34 cellular contexts compared by ENCODE assay signal in genomic region chr2:26316845-26317244, GRCh38. TPM values are rescaled to one million over a fixed set of nuclear protein-coding genes. Genes with fewer than 3 reads are reported as not detected.
"Had no signal": no experiment of that assay in that cellular context is flagged by ENCODE, and none has a peak within 500 bp of the region (broad histone marks: within the 10 kb centered on the region; RNA-seq: fewer than 3 reads in every experiment).

No MANE protein-coding gene starts in this region.

- H3K27ac Mint-ChIP-seq: activated CD4-positive, alpha-beta memory T cell treated with anti-CD3 and anti-CD28 coated beads, Interleukin-2, amount 10 ng/mL, durations not matched to agents 7 days and 5 days; activated CD8-positive, alpha-beta memory T cell treated with anti-CD3 and anti-CD28 coated beads, Interleukin-2, amount 10 ng/mL, durations not matched to agents 7 days and 5 days; activated naive CD8-positive, alpha-beta T cell treated with anti-CD3 and anti-CD28 coated beads for 36 hours; T-cell had no signal

- H3K27me3 ChIP-seq: MG63, Peyer's patch had no signal

- H3K36me3 Mint-ChIP-seq: activated CD8-positive, alpha-beta memory T cell treated with anti-CD3 and anti-CD28 coated beads, Interleukin-2, amount 10 ng/mL, durations not matched to agents 7 days and 5 days; activated naive CD8-positive, alpha-beta T cell treated with anti-CD3 and anti-CD28 coated beads for 36 hours had no signal

- H3K27ac ChIP-seq: brain microvascular endothelial cell, Peyer's patch, WERI-Rb-1 had no signal

- H3K4me1 ChIP-seq: Peyer's patch had no signal

- ATAC-seq: activated CD8-positive, alpha-beta memory T cell treated with anti-CD3 and anti-CD28 coated beads, Interleukin-2, amount 10 ng/mL, durations not matched to agents 7 days and 5 days; T-cell had no signal

- H3K27me3 Mint-ChIP-seq: activated CD8-positive, alpha-beta memory T cell treated with anti-CD3 and anti-CD28 coated beads, Interleukin-2, amount 10 ng/mL, durations not matched to agents 7 days and 5 days; activated naive CD8-positive, alpha-beta T cell treated with anti-CD3 and anti-CD28 coated beads for 36 hours; T-cell had no signal

- H3K4me3 Mint-ChIP-seq: activated CD4-positive, alpha-beta memory T cell treated with anti-CD3 and anti-CD28 coated beads, Interleukin-2, amount 10 ng/mL, durations not matched to agents 7 days and 5 days; activated CD8-positive, alpha-beta memory T cell treated with anti-CD3 and anti-CD28 coated beads, Interleukin-2, amount 10 ng/mL, durations not matched to agents 7 days and 5 days; activated naive CD8-positive, alpha-beta T cell treated with anti-CD3 and anti-CD28 coated beads for 36 hours; central memory CD8-positive, alpha-beta T cell; T-cell had no signal

- H3K9me3 ChIP-seq: MG63, Peyer's patch had no signal

- H3K4me1 Mint-ChIP-seq: activated CD4-positive, alpha-beta memory T cell treated with anti-CD3 and anti-CD28 coated beads, Interleukin-2, amount 10 ng/mL, durations not matched to agents 7 days and 5 days; central memory CD8-positive, alpha-beta T cell; T-cell had no signal

- H3K4me3 ChIP-seq: MG63, Peyer's patch had no signal

- DNase-seq: activated CD4-positive, alpha-beta memory T cell treated with anti-CD3 and anti-CD28 coated beads, Interleukin-2, amount 10 ng/mL, durations not matched to agents 7 days and 5 days; activated CD4-positive, alpha-beta T cell treated with anti-CD3 and anti-CD28 coated beads for 1 hour; activated CD4-positive, alpha-beta T cell treated with anti-CD3 and anti-CD28 coated beads for 48 hours; activated CD4-positive, CD25-positive, alpha-beta regulatory T cell; activated CD8-positive, alpha-beta memory T cell treated with anti-CD3 and anti-CD28 coated beads for 24 hours; activated CD8-positive, alpha-beta memory T cell treated with anti-CD3 and anti-CD28 coated beads, Interleukin-2, amount 10 ng/mL, durations not matched to agents 7 days and 5 days; activated CD8-positive, alpha-beta memory T cell treated with anti-CD3 and anti-CD28 coated beads, Interleukin-2, amount 50 U/mL, for 48 hours; activated effector memory CD4-positive, alpha-beta T cell treated with Interleukin-2 at 50 U/mL for 16 hours; activated naive CD4-positive, alpha-beta T cell treated with anti-CD3 and anti-CD28 coated beads, Interleukin-2, amount 50 U/mL, for 16 hours; activated naive CD8-positive, alpha-beta T cell treated with anti-CD3 and anti-CD28 coated beads for 36 hours; activated T-cell treated with anti-CD3 and anti-CD28 coated beads, Interleukin-2, amount 50 U/mL, for 48 hours; amniotic stem cell; aorta; brain microvascular endothelial cell; KG1; NCI-H1048; NCI-H1105 treated with DMSO at 0.1 percent for 48 hours; NCI-H1436; NCI-H1694; NCI-H1930; NCI-H2081 treated with DMSO at 0.1 percent for 48 hours; NCI-H345; NCI-H524 treated with DMSO at 0.1 percent for 48 hours; Peyer's patch; SHP77 treated with DMSO at 0.1 percent for 48 hours; T-cell; T-helper 2 cell; T-helper 9 cell had no signal

- H3K9me3 Mint-ChIP-seq: activated CD4-positive, alpha-beta memory T cell treated with anti-CD3 and anti-CD28 coated beads, Interleukin-2, amount 10 ng/mL, durations not matched to agents 7 days and 5 days; activated naive CD8-positive, alpha-beta T cell treated with anti-CD3 and anti-CD28 coated beads for 36 hours; central memory CD8-positive, alpha-beta T cell; T-cell had no signal

- H3K36me3 ChIP-seq: brain microvascular endothelial cell, MG63, Peyer's patch, WERI-Rb-1 had no signal

RNA-seq across cellular contexts. Expression of gene ADGRF3, which starts 29.7 kb away (rescaled TPM):
- total RNA-seq: NCI-H460, PC-3, SK-MEL-5 had no signal
